1 cellular context compared by ENCODE assay signal in genomic region chr5:149563461-149563860, GRCh38.
TF ChIP-seq lines count a peak whose summit lies in the region.

No MANE protein-coding gene starts in this region.

TF ChIP-seq in endothelial cell of umbilical vein, 7 proteins besides CTCF, POLR2A, EP300 and RAD21 (continued from another document):
- TF ChIP-seq JUN (IDR thresholded peaks at IDR 0.05; ENCODE audit: borderline replicate concordance, insufficient read depth, insufficient read length, low read depth) (no peak), FOS (IDR thresholded peaks at IDR 0.05; ENCODE audit: borderline replicate concordance, insufficient read depth, low read length) (peak; percentile 11)
- TF ChIP-seq, protein P1, sequence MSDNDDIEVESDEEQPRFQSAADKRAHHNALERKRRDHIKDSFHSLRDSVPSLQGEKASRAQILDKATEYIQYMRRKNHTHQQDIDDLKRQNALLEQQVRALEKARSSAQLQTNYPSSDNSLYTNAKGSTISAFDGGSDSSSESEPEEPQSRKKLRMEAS (IDR thresholded peaks at IDR 0.05; ENCODE audit: insufficient read depth, insufficient read length), result no peak
